ENCODE assay signal across 26 cellular contexts in the genomic region with DNA sequence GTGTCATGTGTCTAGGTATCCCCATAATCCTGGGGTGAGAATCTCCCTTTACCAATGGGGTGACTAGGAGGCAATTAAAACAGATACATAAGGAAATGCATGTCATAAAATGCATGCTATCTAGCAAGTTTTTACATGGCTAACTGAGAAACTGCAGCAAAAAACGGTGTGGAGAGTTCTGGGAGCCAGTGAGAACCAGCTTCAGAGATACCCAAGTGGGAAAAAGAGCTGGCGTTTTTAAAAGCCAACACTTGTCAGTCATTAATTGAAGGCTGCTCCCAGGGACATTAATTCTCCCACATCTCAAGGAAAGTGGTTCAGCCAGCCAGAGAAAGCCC. TPM values are rescaled to one million over a fixed set of nuclear protein-coding genes. Genes with fewer than 3 reads are reported as not detected.
A peak's percentile ranks its signal among the peaks of the same experiment; 100 is the strongest.
DNase-seq lines count a peak whose midpoint lies in the region; ATAC-seq, FAIRE-seq and TF ChIP-seq lines count a peak whose summit lies in the region.
"Had no signal": no experiment of that assay in that cellular context is flagged by ENCODE, and none has a peak within 500 bp of the region (broad histone marks: within the 10 kb centered on the region; RNA-seq: fewer than 3 reads in every experiment).

No MANE protein-coding gene starts in this region.

- CTCF ChIA-PET in activated CD4-positive, alpha-beta memory T cell treated with anti-CD3 and anti-CD28 coated beads for 36 hours (lab: Charles Lee) = no interaction called here

- TF ChIP-seq CTCF in left ventricle myocardium inferior (IDR thresholded peaks at IDR 0.05; ENCODE audit: borderline replicate concordance) = no peak
- TF ChIP-seq CTCF in glutamatergic neuron (IDR thresholded peaks at IDR 0.05; ENCODE audit: partially characterized antibody, unreplicated experiment) = no peak
- no peak for TF ChIP-seq CTCF in HFFc6 (IDR thresholded peaks at IDR 0.05)

- H3K36me3 ChIP-seq in left ventricle myocardium inferior = no peaks in the 10 kb centered on the region
- H3K36me3 ChIP-seq: cardiac muscle cell, MG63, neutrophil, tibial nerve had no signal

- 54% methylated on average over 2 of the region's 2 CpGs for WGBS in right cardiac atrium

- H3K27me3 ChIP-seq in left ventricle myocardium inferior (ENCODE audit: low read depth) = peaks cover 32% of the 10 kb centered on the region
- no peaks in the 10 kb centered on the region for H3K27me3 ChIP-seq in right cardiac atrium (ENCODE audit: control insufficient read depth, insufficient read depth)
- H3K27me3 ChIP-seq: cardiac muscle cell, tibial nerve had no signal

- H3K4me1 Mint-ChIP-seq in activated CD4-positive, alpha-beta memory T cell treated with anti-CD3 and anti-CD28 coated beads for 36 hours (ENCODE audit: low read depth) = peaks cover 71% of the 10 kb centered on the region
- H3K4me1 Mint-ChIP-seq in glutamatergic neuron (ENCODE audit: low read depth, unreplicated experiment) = peaks cover 8% of the 10 kb centered on the region
- peaks cover 9% of the 10 kb centered on the region for H3K4me1 Mint-ChIP-seq in HFFc6 (ENCODE audit: low read depth)

- H3K27ac ChIP-seq in left ventricle myocardium inferior (replicated peaks) (peak overlapping the region; percentile 16), right cardiac atrium (ENCODE audit: low read length) (no peak overlapping the region)
- H3K27ac ChIP-seq: cardiac muscle cell, neutrophil, tibial nerve had no signal

- H3K9me3 Mint-ChIP-seq in activated CD4-positive, alpha-beta memory T cell treated with anti-CD3 and anti-CD28 coated beads for 36 hours = no peaks in the 10 kb centered on the region
- H3K9me3 Mint-ChIP-seq in glutamatergic neuron (ENCODE audit: unreplicated experiment) = peaks cover 2% of the 10 kb centered on the region
- no peaks in the 10 kb centered on the region for H3K9me3 Mint-ChIP-seq in HFFc6

- POLR2A ChIA-PET in activated CD4-positive, alpha-beta memory T cell treated with anti-CD3 and anti-CD28 coated beads for 36 hours (lab: Charles Lee) = interaction anchor here (0.7 kb wide), 1 partner anchor 237 kb away, joined by 3 read pairs; no protein-coding TSS in a partner anchor

- H3K4me3 ChIP-seq in left ventricle myocardium inferior (no peak overlapping the region), right cardiac atrium (ENCODE audit: low read length) (no peak overlapping the region)
- H3K4me3 ChIP-seq: cardiac muscle cell, MG63, tibial nerve had no signal

- intact Hi-C loops in left ventricle myocardium inferior (cut with micrococcal nuclease) (no loop called here), right cardiac atrium (cut with DNase I) (no loop called here)
- intact Hi-C loops in activated CD4-positive, alpha-beta memory T cell treated with anti-CD3 and anti-CD28 coated beads for 36 hours (cut with micrococcal nuclease) = loop anchor here (5.0 to 10.0 kb wide), 5 partner anchors 86 to 1229 kb away; partner anchors contain the start of genes ARL5B, NSUN6 and RSU1

- no peaks in the 10 kb centered on the region for H3K27me3 Mint-ChIP-seq in activated CD4-positive, alpha-beta memory T cell treated with anti-CD3 and anti-CD28 coated beads for 36 hours
- H3K27me3 Mint-ChIP-seq in glutamatergic neuron (ENCODE audit: unreplicated experiment) (no peaks in the 10 kb centered on the region), HFFc6 (ENCODE audit: insufficient read depth) (peaks cover 16% of the 10 kb centered on the region)

- H3K4me3 Mint-ChIP-seq in activated CD4-positive, alpha-beta memory T cell treated with anti-CD3 and anti-CD28 coated beads for 36 hours = no peak overlapping the region
- H3K4me3 Mint-ChIP-seq in glutamatergic neuron (ENCODE audit: unreplicated experiment) = no peak overlapping the region
- H3K4me3 Mint-ChIP-seq in HFFc6 = no peak overlapping the region

- H3K4me1 ChIP-seq in left ventricle myocardium inferior (peaks cover 39% of the 10 kb centered on the region), right cardiac atrium (ENCODE audit: control insufficient read depth, insufficient read depth, low read length) (peaks cover 6% of the 10 kb centered on the region)

- H3K9me3 ChIP-seq in left ventricle myocardium inferior (replicated peaks) = no peaks in the 10 kb centered on the region
- no peaks in the 10 kb centered on the region for H3K9me3 ChIP-seq in right cardiac atrium (ENCODE audit: control insufficient read depth, low read length)
- H3K9me3 ChIP-seq: MG63, neutrophil, tibial nerve had no signal

- FAIRE-seq in urothelium cell line (lab: Jason Lieb, UNC) = peak; percentile 5
- FAIRE-seq: endometrium, G401.6, keratinocyte had no signal

- no peak for ATAC-seq in right cardiac atrium
- ATAC-seq: Panc1 had no signal

- H3K27ac Mint-ChIP-seq in activated CD4-positive, alpha-beta memory T cell treated with anti-CD3 and anti-CD28 coated beads for 36 hours = peak overlapping the region; percentile 39
- H3K27ac Mint-ChIP-seq in glutamatergic neuron (ENCODE audit: unreplicated experiment) (no peak overlapping the region), HFFc6 (no peak overlapping the region)
- H3K27ac Mint-ChIP-seq: progenitor cell of endocrine pancreas had no signal

- H3K36me3 Mint-ChIP-seq in activated CD4-positive, alpha-beta memory T cell treated with anti-CD3 and anti-CD28 coated beads for 36 hours = no peaks in the 10 kb centered on the region
- H3K36me3 Mint-ChIP-seq in glutamatergic neuron (ENCODE audit: unreplicated experiment) = no peaks in the 10 kb centered on the region
- no peaks in the 10 kb centered on the region for H3K36me3 Mint-ChIP-seq in HFFc6 (ENCODE audit: low read depth)

- DNase-seq in left ventricle myocardium inferior (no peak), right cardiac atrium (no peak), left kidney (ENCODE audit: low read depth, low spot score) (peak; percentile 65), urothelium cell line (ENCODE audit: low spot score) (no peak), glutamatergic neuron (no peak), HFFc6 (no peak)
- no peak for DNase-seq in activated CD4-positive, alpha-beta memory T cell treated with anti-CD3 and anti-CD28 coated beads for 36 hours
- DNase-seq in stimulated activated CD4-positive, alpha-beta T cell treated with anti-CD3 and anti-CD28 coated beads, Interleukin-15, amount 100 ng/mL, for 24 hours = no peak
- DNase-seq: anterior cingulate cortex, DMS53, MG63, NCI-H1436, NCI-H2171, NCI-H510A treated with DMSO at 0.1 percent for 48 hours, SHP77 treated with DMSO at 0.1 percent for 48 hours, SW 1271 had no signal

RNA-seq across cellular contexts. Expression of gene ST8SIA6, which starts 28.2 kb away (rescaled TPM):
- total RNA-seq in left ventricle myocardium inferior = 10.1 TPM
- total RNA-seq in right cardiac atrium = 10 to 100 TPM in 3 of 4 donors, 1 to 10 TPM in 1; 9.2 to 20.0 (median 15.0) TPM
- polyA plus RNA-seq in right cardiac atrium = 1.7 TPM
- total RNA-seq in activated CD4-positive, alpha-beta memory T cell treated with anti-CD3 and anti-CD28 coated beads for 36 hours = under 1 TPM in 1 of 2 experiments, not detected in 1; 0.38 TPM
- total RNA-seq in glutamatergic neuron (ENCODE audit: unreplicated experiment) = not detected
- not detected for total RNA-seq in HFFc6 (2021; fragmentation: NEBNext Ultra II Directional; extraction: Animal tissue kit (Norgen Biotek cat#: 25700))
- total RNA-seq: cardiac muscle cell, H4, HT-29 had no signal
- polyA plus RNA-seq: keratinocyte had no signal
